ENCODE assay signal across 11 cellular contexts in the genomic region with DNA sequence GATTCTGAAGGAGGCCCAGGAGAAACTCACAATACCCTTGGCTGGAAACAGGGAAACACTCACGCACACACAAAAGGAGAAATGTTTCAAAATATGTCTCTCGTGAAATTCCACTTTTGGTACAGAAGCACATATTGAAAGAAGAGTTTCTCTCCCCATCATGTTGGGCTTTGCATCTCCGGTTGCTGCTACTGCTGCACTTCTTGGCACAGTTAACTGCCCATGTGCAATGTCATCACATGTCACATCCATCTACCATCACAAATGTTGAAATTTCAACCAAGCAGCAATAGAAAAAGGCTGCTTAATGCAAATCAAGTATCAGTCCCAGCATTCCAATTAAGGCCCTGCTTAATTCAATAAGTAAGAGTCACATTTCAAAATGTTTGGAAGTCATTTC.
DNase-seq lines count a peak whose midpoint lies in the region; ATAC-seq and TF ChIP-seq lines count a peak whose summit lies in the region.
"Had no signal": no experiment of that assay in that cellular context is flagged by ENCODE, and none has a peak within 500 bp of the region (broad histone marks: within the 10 kb centered on the region; RNA-seq: fewer than 3 reads in every experiment).

No MANE protein-coding gene starts in this region.

- no peaks in the 10 kb centered on the region for H3K27me3 ChIP-seq in neural progenitor cell

- H3K9me3 ChIP-seq in HEK293 (ENCODE audit: control insufficient read depth, insufficient read depth, low read depth, low read length): no peaks in the 10 kb centered on the region
- H3K9me3 ChIP-seq in neural progenitor cell (ENCODE audit: low read depth): no peaks in the 10 kb centered on the region
- H3K9me3 ChIP-seq: HAP-1 had no signal

- H3K4me3 Mint-ChIP-seq in neural progenitor cell (no peak overlapping the region), type B pancreatic cell (no peak overlapping the region)
- H3K4me3 Mint-ChIP-seq: CD8-positive, alpha-beta memory T cell had no signal

- no peak for ATAC-seq in HG03469 (IDR thresholded peaks at IDR 0.05; ENCODE audit: unreplicated experiment)

- no peak for DNase-seq in epithelial cell of prostate (ENCODE audit: low read depth, low spot score)
- DNase-seq in neural progenitor cell (ENCODE audit: low spot score): no peak
- no peak for DNase-seq in effector CD8-positive, alpha-beta T cell (lab: John Stamatoyannopoulos, UW)
- DNase-seq in type B pancreatic cell (ENCODE audit: extremely low spot score, unreplicated experiment): no peak
- DNase-seq: CD8-positive, alpha-beta memory T cell; Karpas-422; SIG-M5 had no signal

- TF ChIP-seq CTCF in 22Rv1 (IDR thresholded peaks at IDR 0.05): no peak
- no peak for TF ChIP-seq CTCF in HEK293 (tag by site-specific recombination; IDR thresholded peaks at IDR 0.05)
- TF ChIP-seq CTCF in neural progenitor cell (IDR thresholded peaks at IDR 0.05): no peak
- no peak for TF ChIP-seq CTCF in type B pancreatic cell (conservative IDR thresholded peaks at IDR 0.05)

- H3K36me3 ChIP-seq in HEK293 (ENCODE audit: control insufficient read depth in 2 of 2, insufficient read depth in 1 of 2, low read length in 2 of 2): no peaks in the 10 kb centered on the region
- peaks cover 4% of the 10 kb centered on the region for H3K36me3 ChIP-seq in neural progenitor cell
- H3K36me3 ChIP-seq: HAP-1 had no signal

- peaks cover 3% of the 10 kb centered on the region for H3K27me3 Mint-ChIP-seq in neural progenitor cell (ENCODE audit: insufficient read depth, low read depth)
- no peaks in the 10 kb centered on the region for H3K27me3 Mint-ChIP-seq in type B pancreatic cell

- H3K36me3 Mint-ChIP-seq in neural progenitor cell (peaks cover 6% of the 10 kb centered on the region), type B pancreatic cell (peaks cover 25% of the 10 kb centered on the region)

- no peaks in the 10 kb centered on the region for H3K9me3 Mint-ChIP-seq in neural progenitor cell
- no peaks in the 10 kb centered on the region for H3K9me3 Mint-ChIP-seq in type B pancreatic cell
- H3K9me3 Mint-ChIP-seq: CD8-positive, alpha-beta memory T cell had no signal

- POLR2A ChIA-PET in HEK293 (lab: Yijun Ruan, JAX): no interaction called here

- H3K4me1 ChIP-seq in HEK293 (ENCODE audit: control insufficient read depth, insufficient read depth, low read length) (no peaks in the 10 kb centered on the region; the same call in 1 of the 2 replicates), neural progenitor cell (peaks cover 12% of the 10 kb centered on the region)

- no peaks in the 10 kb centered on the region for H3K79me2 ChIP-seq in neural progenitor cell (ENCODE audit: low read depth)

- CTCF ChIA-PET in HEK293 (lab: Yijun Ruan, JAX): interaction anchor here (0.7 kb wide), 1 partner anchor 73 kb away, joined by 3 read pairs; no protein-coding TSS in a partner anchor

- H3K9ac ChIP-seq in neural progenitor cell: no peak overlapping the region

- H3K4me1 Mint-ChIP-seq in neural progenitor cell (no peaks in the 10 kb centered on the region), type B pancreatic cell (ENCODE audit: unreplicated experiment) (peaks cover 16% of the 10 kb centered on the region)
- H3K4me1 Mint-ChIP-seq: CD8-positive, alpha-beta memory T cell had no signal

- no peak overlapping the region for H3K27ac Mint-ChIP-seq in neural progenitor cell
- no peak overlapping the region for H3K27ac Mint-ChIP-seq in type B pancreatic cell
- H3K27ac Mint-ChIP-seq: CD8-positive, alpha-beta memory T cell had no signal

- no peaks in the 10 kb centered on the region for H4K20me1 ChIP-seq in neural progenitor cell (ENCODE audit: low read depth)

- H3K27ac ChIP-seq in 22Rv1: peak overlapping the region; percentile 55
- no peak overlapping the region for H3K27ac ChIP-seq in HEK293 (ENCODE audit: extremely low read depth, low read depth, low read length)
- peak overlapping the region; percentile 87 for H3K27ac ChIP-seq in epithelial cell of prostate
- H3K27ac ChIP-seq in neural progenitor cell: no peak overlapping the region

- H3F3A ChIP-seq in neural progenitor cell (ENCODE audit: low read depth): peaks cover 10% of the 10 kb centered on the region

- H3K4me3 ChIP-seq in HEK293 (ENCODE audit: low read depth, low read length): no peak overlapping the region
- H3K4me3 ChIP-seq in neural progenitor cell: no peak overlapping the region
- H3K4me3 ChIP-seq: HAP-1 had no signal

- peak overlapping the region; percentile 43 for H3K4me2 ChIP-seq in neural progenitor cell

- H2AFZ ChIP-seq in neural progenitor cell (replicated peaks): no peak overlapping the region

TF ChIP-seq in HEK293, 187 proteins besides CTCF, POLR2A, EP300 and RAD21:
- TF ChIP-seq, protein P1, sequence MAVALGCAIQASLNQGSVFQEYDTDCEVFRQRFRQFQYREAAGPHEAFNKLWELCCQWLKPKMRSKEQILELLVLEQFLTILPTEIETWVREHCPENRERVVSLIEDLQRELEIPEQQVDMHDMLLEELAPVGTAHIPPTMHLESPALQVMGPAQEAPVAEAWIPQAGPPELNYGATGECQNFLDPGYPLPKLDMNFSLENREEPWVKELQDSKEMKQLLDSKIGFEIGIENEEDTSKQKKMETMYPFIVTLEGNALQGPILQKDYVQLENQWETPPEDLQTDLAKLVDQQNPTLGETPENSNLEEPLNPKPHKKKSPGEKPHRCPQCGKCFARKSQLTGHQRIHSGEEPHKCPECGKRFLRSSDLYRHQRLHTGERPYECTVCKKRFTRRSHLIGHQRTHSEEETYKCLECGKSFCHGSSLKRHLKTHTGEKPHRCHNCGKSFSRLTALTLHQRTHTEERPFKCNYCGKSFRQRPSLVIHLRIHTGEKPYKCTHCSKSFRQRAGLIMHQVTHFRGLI (tag by site-specific recombination; IDR thresholded peaks at IDR 0.05): peak; percentile 28; the same call in 1 of the 2 replicates
- no peak for TF ChIP-seq GLIS1 (tag by site-specific recombination; IDR thresholded peaks at IDR 0.05)

Comparison
In these comparisons a context has a peak if more than half of its experiments do, and no peak if none do; other contexts are left out.
1. H3K27ac ChIP-seq: peak in 22Rv1 (single experiment) and epithelial cell of prostate (single experiment); none in HEK293 (single experiment) and neural progenitor cell (single experiment).